In the genomic region with DNA sequence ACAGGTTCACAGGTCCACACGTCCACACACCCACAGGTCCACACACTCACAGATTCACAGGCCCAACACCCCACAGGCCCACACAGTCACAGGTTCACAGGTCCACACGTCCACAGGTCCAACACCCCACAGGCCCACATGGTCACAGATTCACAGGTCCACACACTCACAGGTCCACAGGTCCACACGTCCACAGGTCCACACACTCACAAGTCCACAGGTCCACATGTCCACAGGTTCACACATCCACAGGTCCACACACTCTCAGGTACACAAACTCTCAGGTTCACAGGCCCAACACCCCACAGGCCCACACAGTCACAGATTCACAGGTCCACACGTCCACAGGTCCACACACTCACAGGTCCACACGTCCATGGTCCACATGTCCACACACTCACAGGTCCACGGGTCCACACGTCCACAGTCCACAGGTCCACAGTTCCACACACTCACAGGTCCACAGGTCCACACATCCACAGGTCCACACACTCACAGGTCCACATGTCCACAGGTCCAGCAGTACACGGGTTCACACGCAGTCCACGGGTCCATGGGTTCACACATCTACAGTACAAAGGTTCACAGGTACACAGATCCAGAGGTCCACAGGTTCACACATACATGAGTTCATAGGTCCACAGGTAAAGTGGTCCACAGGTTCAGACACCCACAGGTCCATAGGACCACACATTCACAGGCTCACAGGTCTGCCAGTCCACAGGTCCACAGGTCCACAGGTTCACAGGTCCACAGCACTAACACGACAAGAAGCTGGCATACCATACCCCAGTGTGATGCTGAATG, we compare ENCODE assay signal across 12 cellular contexts. TPM values are rescaled to one million over a fixed set of nuclear protein-coding genes. Genes with fewer than 3 reads are reported as not detected.
DNase-seq lines count a peak whose midpoint lies in the region; ATAC-seq, FAIRE-seq and TF ChIP-seq lines count a peak whose summit lies in the region.
"Had no signal": no experiment of that assay in that cellular context is flagged by ENCODE, and none has a peak within 500 bp of the region (broad histone marks: within the 10 kb centered on the region; RNA-seq: fewer than 3 reads in every experiment).

No MANE protein-coding gene starts in this region.

- in situ Hi-C loops in HepG2 (cut with HindIII; ENCODE audit: extremely low pct_ligation_motif_present, low pct_unique_long_range_greater_than_20kb): no loop called here

- H3K4me3 Mint-ChIP-seq in activated CD4-positive, alpha-beta T cell treated with anti-CD3 and anti-CD28 coated beads for 36 hours: no peak overlapping the region
- H3K4me3 Mint-ChIP-seq in activated naive CD8-positive, alpha-beta T cell treated with anti-CD3 and anti-CD28 coated beads for 36 hours: no peak overlapping the region
- H3K4me3 Mint-ChIP-seq in mesothelial cell of epicardium: no peak overlapping the region

- no peak for ATAC-seq in activated CD4-positive, alpha-beta T cell treated with anti-CD3 and anti-CD28 coated beads for 36 hours
- no peak for ATAC-seq in HepG2

- H3K9me3 Mint-ChIP-seq in activated CD4-positive, alpha-beta T cell treated with anti-CD3 and anti-CD28 coated beads for 36 hours (ENCODE audit: low read depth): peaks cover 7% of the 10 kb centered on the region
- H3K9me3 Mint-ChIP-seq in activated naive CD8-positive, alpha-beta T cell treated with anti-CD3 and anti-CD28 coated beads for 36 hours: peaks cover 11% of the 10 kb centered on the region
- H3K9me3 Mint-ChIP-seq in mesothelial cell of epicardium: peaks cover 26% of the 10 kb centered on the region

- no peak overlapping the region for H3K4me2 ChIP-seq in HepG2 (ENCODE audit: low read depth, low read length)

- no peaks in the 10 kb centered on the region for H3K79me2 ChIP-seq in HepG2 (ENCODE audit: insufficient read depth, low read length)

- TF ChIP-seq CTCF in mesothelial cell of epicardium (IDR thresholded peaks at IDR 0.05; ENCODE audit: unreplicated experiment) (no peak), GM20000 (IDR thresholded peaks at IDR 0.05; ENCODE audit: extremely low read depth, missing control alignments) (no peak), HepG2 (CRISPR knock-in tag; IDR thresholded peaks at IDR 0.05) (no peak)

- H3K4me1 ChIP-seq in subcutaneous abdominal adipose tissue (ENCODE audit: control insufficient read depth in 5 of 5, insufficient read depth in 5 of 5, low read length in 5 of 5) (peaks cover 10 to 62% (median 50%) of the 10 kb centered on the region in 5 donors), HepG2 (ENCODE audit: insufficient read depth, low read length) (no peaks in the 10 kb centered on the region)

- peak overlapping the region; percentile 74 for H3K27ac ChIP-seq in subcutaneous abdominal adipose tissue (ENCODE audit: low read depth, low read length)
- H3K27ac ChIP-seq in HepG2 (ENCODE audit: extremely low read length, insufficient read depth, low read length): no peak overlapping the region
- H3K27ac ChIP-seq: 22Rv1 had no signal

- no TSS peak for BruUV-seq in HepG2 (replicated peaks; lab: Mats Ljungman, UMichigan)

- 51% methylated on average over 8 of the region's 11 CpGs for WGBS in HepG2 (ENCODE audit: low lambda C conversion rate)

- no peak for FAIRE-seq in HepG2 (lab: Jason Lieb, UNC)

- no peak overlapping the region for H2AFZ ChIP-seq in HepG2 (ENCODE audit: low read length)

- intact Hi-C loops in activated CD4-positive, alpha-beta T cell treated with anti-CD3 and anti-CD28 coated beads for 36 hours (cut with DNase I, micrococcal nuclease): no loop called here
- intact Hi-C loops in HepG2 (cut with micrococcal nuclease; ENCODE audit: unreplicated experiment): no loop called here

- peaks cover 0 to 17% (median 9%) of the 10 kb centered on the region in 5 donors for H3K9me3 ChIP-seq in subcutaneous abdominal adipose tissue (ENCODE audit: control insufficient read depth in 5 of 5, low read length in 5 of 5)
- H3K9me3 ChIP-seq in HepG2 (ENCODE audit: low read length): peaks cover 22% of the 10 kb centered on the region
- H3K9me3 ChIP-seq: thyroid gland had no signal

- H3K9ac ChIP-seq in subcutaneous abdominal adipose tissue (ENCODE audit: low read length in 5 of 5): no peak overlapping the region
- H3K9ac ChIP-seq in HepG2 (ENCODE audit: insufficient read depth, low read depth, low read length): no peak overlapping the region

- TF ChIP-seq EP300 in HepG2 (IDR thresholded peaks at IDR 0.05; ENCODE audit: low read depth in 2 of 2, low read length in 2 of 2) (no peak), HepG2 (CRISPR knock-in tag; IDR thresholded peaks at IDR 0.05; ENCODE audit: borderline replicate concordance) (no peak)

- H3K27me3 Mint-ChIP-seq in activated CD4-positive, alpha-beta T cell treated with anti-CD3 and anti-CD28 coated beads for 36 hours: peaks cover 27% of the 10 kb centered on the region
- H3K27me3 Mint-ChIP-seq in activated naive CD8-positive, alpha-beta T cell treated with anti-CD3 and anti-CD28 coated beads for 36 hours: peaks cover 7% of the 10 kb centered on the region
- H3K27me3 Mint-ChIP-seq in mesothelial cell of epicardium (ENCODE audit: low read depth): no peaks in the 10 kb centered on the region

- no peak for TF ChIP-seq RAD21 in HepG2 (CRISPR knock-in tag; IDR thresholded peaks at IDR 0.05)

- no peak overlapping the region for H3K4me3 ChIP-seq in subcutaneous abdominal adipose tissue (ENCODE audit: low read depth in 1 of 5, low read length in 5 of 5)
- H3K4me3 ChIP-seq in HepG2 (replicated peaks in 1 of 3; ENCODE audit: insufficient read depth in 1 of 3, low read depth in 2 of 3, low read length in 3 of 3): no peak overlapping the region
- H3K4me3 ChIP-seq: thyroid gland had no signal

- H3K27me3 ChIP-seq in subcutaneous abdominal adipose tissue (ENCODE audit: control insufficient read depth in 5 of 5, insufficient read depth in 4 of 5, low read length in 5 of 5) (peaks cover 0 to 8% (median 0%) of the 10 kb centered on the region in 5 donors), HepG2 (ENCODE audit: control insufficient read depth in 1 of 2, insufficient read depth in 2 of 2, low read length in 2 of 2) (peaks cover 0 to 8% of the 10 kb centered on the region in 2 experiments; a peak in 2 of 5 replicates)
- H3K27me3 ChIP-seq: thyroid gland had no signal

- no peaks in the 10 kb centered on the region for H3K36me3 Mint-ChIP-seq in activated CD4-positive, alpha-beta T cell treated with anti-CD3 and anti-CD28 coated beads for 36 hours (ENCODE audit: low read depth)
- peaks cover 5% of the 10 kb centered on the region for H3K36me3 Mint-ChIP-seq in activated naive CD8-positive, alpha-beta T cell treated with anti-CD3 and anti-CD28 coated beads for 36 hours
- no peaks in the 10 kb centered on the region for H3K36me3 Mint-ChIP-seq in mesothelial cell of epicardium

- CTCF ChIA-PET in activated CD4-positive, alpha-beta T cell treated with anti-CD3 and anti-CD28 coated beads for 36 hours (lab: Charles Lee): no interaction called here
- CTCF ChIA-PET in HepG2 (lab: Yijun Ruan, JAX; ENCODE audit: low intra/inter-chr PET ratio, low total read pairs): no interaction called here

- H3K36me3 ChIP-seq in subcutaneous abdominal adipose tissue (ENCODE audit: control insufficient read depth in 5 of 5, insufficient read depth in 5 of 5, low read length in 5 of 5): no peaks in the 10 kb centered on the region
- no peaks in the 10 kb centered on the region for H3K36me3 ChIP-seq in HepG2 (replicated peaks in 1 of 2; ENCODE audit: control insufficient read depth in 1 of 2, insufficient read depth in 2 of 2, low read length in 2 of 2)
- H3K36me3 ChIP-seq: thyroid gland had no signal

- no peak for TF ChIP-seq POLR2A in HepG2 (IDR thresholded peaks at IDR 0.05; ENCODE audit: insufficient read depth in 1 of 2, low read depth in 2 of 2, low read length in 2 of 2)

- no peak for DNase-seq in activated CD4-positive, alpha-beta T cell treated with anti-CD3 and anti-CD28 coated beads for 36 hours
- no peak for DNase-seq in activated CD4-positive, alpha-beta T cell treated with anti-CD3 and anti-CD28 coated beads for 48 hours
- DNase-seq in activated naive CD8-positive, alpha-beta T cell treated with anti-CD3 and anti-CD28 coated beads for 36 hours: no peak
- DNase-seq in mesothelial cell of epicardium (ENCODE audit: low spot score in 2 of 2, unreplicated experiment in 2 of 2): no peak
- no peak for DNase-seq in NAMALWA (ENCODE audit: low spot score)
- DNase-seq in GM20000 (ENCODE audit: low spot score): no peak
- no peak for DNase-seq in HepG2 (ENCODE audit: low spot score)
- DNase-seq: NCI-H1436, NCI-H524 treated with DMSO at 0.1 percent for 48 hours, thyroid gland had no signal

- peaks cover 23% of the 10 kb centered on the region for H3K4me1 Mint-ChIP-seq in activated CD4-positive, alpha-beta T cell treated with anti-CD3 and anti-CD28 coated beads for 36 hours
- H3K4me1 Mint-ChIP-seq in activated naive CD8-positive, alpha-beta T cell treated with anti-CD3 and anti-CD28 coated beads for 36 hours: peaks cover 64% of the 10 kb centered on the region
- peaks cover 12% of the 10 kb centered on the region for H3K4me1 Mint-ChIP-seq in mesothelial cell of epicardium

- POLR2A ChIA-PET in activated CD4-positive, alpha-beta T cell treated with anti-CD3 and anti-CD28 coated beads for 36 hours (lab: Charles Lee): no interaction called here
- POLR2A ChIA-PET in HepG2 (lab: Yijun Ruan, JAX): no interaction called here

- peak overlapping the region; percentile 2 for H3K27ac Mint-ChIP-seq in activated CD4-positive, alpha-beta T cell treated with anti-CD3 and anti-CD28 coated beads for 36 hours
- H3K27ac Mint-ChIP-seq in activated naive CD8-positive, alpha-beta T cell treated with anti-CD3 and anti-CD28 coated beads for 36 hours: peak overlapping the region; percentile 86
- peak overlapping the region; percentile 15 for H3K27ac Mint-ChIP-seq in mesothelial cell of epicardium

- H4K20me1 ChIP-seq in HepG2 (ENCODE audit: insufficient read depth, low read length): no peaks in the 10 kb centered on the region

RNA-seq across cellular contexts. Expression of gene COL6A2, which starts 39.4 kb away (rescaled TPM):
- 1 to 10 TPM; 3.3 to 3.4 TPM for total RNA-seq in activated CD4-positive, alpha-beta T cell treated with anti-CD3 and anti-CD28 coated beads for 36 hours
- 10 to 100 TPM; 16.0 to 16.5 TPM for total RNA-seq in activated naive CD8-positive, alpha-beta T cell treated with anti-CD3 and anti-CD28 coated beads for 36 hours
- total RNA-seq in mesothelial cell of epicardium (846 to 986 TPM (median 933 TPM) in 3 replicates), HepG2 (2016; rRNA removed; fragmentation: Illumina TruSeq; extraction: Trizol) (0.07 and 0.14 TPM in 2 replicates)
- total RNA-seq in HepG2 (2016; cell fraction: cytosol; rRNA removed; fragmentation: Illumina TruSeq; extraction: Trizol; ENCODE audit: low read depth): not detected in 2 replicates
- total RNA-seq in HepG2 (2016; cell fraction: insoluble cytoplasmic fraction; rRNA removed; fragmentation: Illumina TruSeq; extraction: Trizol): 0.06 TPM in 1 of 2 replicates, not detected in the other
- total RNA-seq in HepG2 (2016; cell fraction: membrane; rRNA removed; fragmentation: Illumina TruSeq; extraction: Trizol): not detected in 2 replicates
- total RNA-seq in HepG2 (2016; cell fraction: nucleus; rRNA removed; fragmentation: Illumina TruSeq; extraction: Trizol): 0.13 and 0.22 TPM in 2 replicates
- polyA plus RNA-seq in HepG2 (2011; rRNA removed): 0.41 and 1.6 TPM in 2 replicates
- polyA plus RNA-seq in HepG2 (2011; cell fraction: cytosol; rRNA removed): 0.27 and 0.31 TPM in 2 replicates
- 8.5 and 10.4 TPM in 2 replicates for polyA plus RNA-seq in HepG2 (2011; cell fraction: nucleus; rRNA removed)
- 0.36 and 0.81 TPM in 2 replicates for polyA plus RNA-seq in HepG2 (2012)
- not detected in 2 replicates for polyA plus RNA-seq in HepG2 (2016; cell fraction: cytosol; fragmentation: Illumina TruSeq; extraction: Trizol; ENCODE audit: low read depth)
- not detected in 2 replicates for polyA plus RNA-seq in HepG2 (2016; cell fraction: insoluble cytoplasmic fraction; fragmentation: Illumina TruSeq; extraction: Trizol; ENCODE audit: low read depth)
- polyA plus RNA-seq in HepG2 (2016; cell fraction: membrane; fragmentation: Illumina TruSeq; extraction: Trizol; ENCODE audit: low read depth): not detected in 2 replicates
- polyA plus RNA-seq in HepG2 (2016; cell fraction: nucleus; fragmentation: Illumina TruSeq; extraction: Trizol; ENCODE audit: insufficient read depth, low read depth): 0.48 and 0.69 TPM in 2 replicates
- 0.44 TPM in 1 of 2 replicates, not detected in the other for polyA minus RNA-seq in HepG2 (2011; rRNA and poly(A)+ RNA removed; ENCODE audit: low replicate concordance)
- not detected in 2 replicates for polyA minus RNA-seq in HepG2 (2011; cell fraction: cytosol; rRNA and poly(A)+ RNA removed)
- 0.52 and 1.2 TPM in 2 replicates for polyA minus RNA-seq in HepG2 (2011; cell fraction: nucleus; rRNA and poly(A)+ RNA removed)

Comparison
In these comparisons a context has a peak if more than half of its experiments do, and no peak if none do; other contexts are left out.
1. H3K27ac Mint-ChIP-seq: peak in every context shown above with its lines; median percentile 86 in activated naive CD8-positive, alpha-beta T cell treated with anti-CD3 and anti-CD28 coated beads for 36 hours; 15 in mesothelial cell of epicardium; 2 in activated CD4-positive, alpha-beta T cell treated with anti-CD3 and anti-CD28 coated beads for 36 hours.
2. RNA of gene COL6A2, which starts 39.4 kb away (total RNA-seq): 846 to 986 TPM in mesothelial cell of epicardium; 16.0 to 16.5 TPM in activated naive CD8-positive, alpha-beta T cell treated with anti-CD3 and anti-CD28 coated beads for 36 hours, 3.3 to 3.4 TPM in activated CD4-positive, alpha-beta T cell treated with anti-CD3 and anti-CD28 coated beads for 36 hours and 0.06 to 0.22 TPM in HepG2; every median in the first group is over 10 times any median in the second.